22 cellular contexts compared by ENCODE assay signal in genomic region chr13:53276265-53276664, GRCh38.
"Had no signal": no experiment of that assay in that cellular context is flagged by ENCODE, and none has a peak within 500 bp of the region (broad histone marks: within the 10 kb centered on the region; RNA-seq: fewer than 3 reads in every experiment).

No MANE protein-coding gene starts in this region.

- FAIRE-seq: astrocyte, islet of Langerhans, TTC549 had no signal

- H3K27me3 ChIP-seq: brain microvascular endothelial cell, left lung, neutrophil, right lobe of liver, tibial nerve had no signal

- H3K27ac ChIP-seq: brain microvascular endothelial cell, heart left ventricle, left lung, neutrophil, right lobe of liver, tibial nerve, VCaP had no signal

- H3K4me1 ChIP-seq: heart left ventricle, left lung, right lobe of liver, tibial nerve had no signal

- H3K4me3 ChIP-seq: heart left ventricle, left lung, lung, mucosa of descending colon, right lobe of liver, tibial nerve had no signal

- H3K9me3 ChIP-seq: heart left ventricle, left lung, mucosa of descending colon, neutrophil, right lobe of liver, tibial nerve had no signal

- DNase-seq: activated CD4-positive, alpha-beta T cell treated with anti-CD3 and anti-CD28 coated beads for 48 hours; activated CD4-positive, alpha-beta T cell treated with anti-CD3 and anti-CD28 coated beads, Interleukin-2, amount 50 U/mL, for 48 hours; activated CD8-positive, alpha-beta memory T cell treated with anti-CD3 and anti-CD28 coated beads, Interleukin-2, amount 50 U/mL, for 4 hours; activated gamma-delta T cell treated with Interleukin-2 at 50 U/mL for 16 hours; activated naive CD4-positive, alpha-beta T cell treated with anti-CD3 and anti-CD28 coated beads, Interleukin-2, amount 50 U/mL, for 16 hours; activated T-cell treated with anti-CD3 and anti-CD28 coated beads, Interleukin-2, amount 50 U/mL, for 1 hour; amniotic stem cell; brain microvascular endothelial cell; foreskin fibroblast; heart left ventricle; left lung; mucosa of descending colon; right lobe of liver; stimulated activated CD4-positive, alpha-beta T cell treated with anti-CD3 and anti-CD28 coated beads, Interleukin-2, amount 100 ng/mL, for 48 hours; stimulated activated naive CD4-positive, alpha-beta T cell treated with Interleukin-2 at 50 U/mL for 16 hours had no signal

- H3K36me3 ChIP-seq: brain microvascular endothelial cell, heart left ventricle, left lung, neutrophil, right lobe of liver, tibial nerve had no signal
